37 cellular contexts compared by ENCODE assay signal in the genomic region with DNA sequence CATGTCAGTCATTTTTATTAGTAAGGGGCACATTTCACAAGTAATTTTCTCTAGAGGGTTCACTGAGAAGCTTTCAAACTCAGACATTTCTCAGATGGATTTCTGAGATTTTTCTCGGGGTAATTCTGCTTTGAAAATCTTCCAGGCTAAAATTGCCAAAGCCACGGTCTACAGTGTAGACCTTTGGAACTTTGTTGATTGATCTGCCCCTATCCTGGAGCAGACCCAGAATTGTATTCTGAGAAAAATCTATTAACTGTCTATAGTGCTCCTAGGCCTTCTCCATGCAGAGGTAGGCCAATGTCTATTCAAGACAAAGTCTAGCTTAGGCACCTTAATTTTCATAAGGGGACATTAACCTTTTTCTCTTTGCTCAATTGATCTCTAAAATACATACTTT.
"Had no signal": no experiment of that assay in that cellular context is flagged by ENCODE, and none has a peak within 500 bp of the region (broad histone marks: within the 10 kb centered on the region; RNA-seq: fewer than 3 reads in every experiment).

No MANE protein-coding gene starts in this region.

- H3K4me1 ChIP-seq: adrenal gland, body of pancreas, breast epithelium had no signal

- H3K27me3 Mint-ChIP-seq: activated B cell treated with CpG ODN at 0.5 μM for 24 hours; activated CD4-positive, alpha-beta memory T cell treated with anti-CD3 and anti-CD28 coated beads for 36 hours; activated CD8-positive, alpha-beta T cell treated with anti-CD3 and anti-CD28 coated beads for 36 hours; activated T-helper 17 cell treated with anti-CD3 and anti-CD28 coated beads, Interleukin-2, amount 50 U/mL, for 72 hours had no signal

- H3K27ac ChIP-seq: adrenal gland, body of pancreas, brain microvascular endothelial cell, breast epithelium, VCaP had no signal

- DNase-seq: activated B cell treated with CpG ODN at 0.5 μM for 24 hours; activated CD4-positive, alpha-beta memory T cell treated with anti-CD3 and anti-CD28 coated beads for 36 hours; activated CD4-positive, alpha-beta T cell treated with anti-CD3 and anti-CD28 coated beads for 4 hours; activated CD4-positive, alpha-beta T cell treated with anti-CD3 and anti-CD28 coated beads, Interleukin-2, amount 50 U/mL, for 1 hour; activated CD4-positive, alpha-beta T cell treated with anti-CD3 and anti-CD28 coated beads, Interleukin-2, amount 50 U/mL, for 4 hours; activated CD4-positive, CD25-positive, alpha-beta regulatory T cell treated with anti-CD3 and anti-CD28 coated beads, Interleukin-2, amount 50 U/mL, for 72 hours; activated CD8-positive, alpha-beta memory T cell treated with anti-CD3 and anti-CD28 coated beads, Interleukin-2, amount 50 U/mL, for 4 hours; activated CD8-positive, alpha-beta T cell treated with anti-CD3 and anti-CD28 coated beads for 36 hours; activated effector memory CD4-positive, alpha-beta T cell treated with anti-CD3 and anti-CD28 coated beads, Interleukin-2, amount 50 U/mL, for 16 hours; activated gamma-delta T cell treated with Interleukin-2 at 50 U/mL for 16 hours; activated naive CD4-positive, alpha-beta T cell; activated naive CD4-positive, alpha-beta T cell treated with anti-CD3 and anti-CD28 coated beads for 36 hours; activated naive CD4-positive, alpha-beta T cell treated with anti-CD3 and anti-CD28 coated beads, Interleukin-2, amount 50 U/mL, for 16 hours; activated naive CD8-positive, alpha-beta T cell treated with anti-CD3 and anti-CD28 coated beads for 36 hours; activated T-cell treated with anti-CD3 and anti-CD28 coated beads for 4 hours; activated T-cell treated with anti-CD3 and anti-CD28 coated beads, Interleukin-2, amount 50 U/mL, for 1 hour; activated T-cell treated with anti-CD3 and anti-CD28 coated beads, Interleukin-2, amount 50 U/mL, for 4 hours; activated T-cell treated with anti-CD3 and anti-CD28 coated beads, Interleukin-2, amount 50 U/mL, for 72 hours; adrenal gland; amniotic stem cell; aorta; body of pancreas; brain microvascular endothelial cell; central memory CD4-positive, alpha-beta T cell; T-helper 1 cell; T-helper 2 cell; T-helper 9 cell had no signal

- ATAC-seq: activated CD8-positive, alpha-beta T cell treated with anti-CD3 and anti-CD28 coated beads for 36 hours; activated naive CD4-positive, alpha-beta T cell treated with anti-CD3 and anti-CD28 coated beads, Interleukin-2, amount 50 U/mL, for 72 hours; activated T-cell treated with anti-CD3 and anti-CD28 coated beads, Interleukin-2, amount 50 U/mL, for 4 hours; activated T-cell treated with anti-CD3 and anti-CD28 coated beads, Interleukin-2, amount 50 U/mL, for 72 hours; activated T-helper 17 cell treated with anti-CD3 and anti-CD28 coated beads, Interleukin-2, amount 50 U/mL, for 72 hours; body of pancreas had no signal

- H3K36me3 ChIP-seq: adrenal gland, brain microvascular endothelial cell, breast epithelium had no signal

- H3K9me3 Mint-ChIP-seq: activated B cell treated with CpG ODN at 0.5 μM for 24 hours; activated CD4-positive, alpha-beta memory T cell treated with anti-CD3 and anti-CD28 coated beads for 36 hours; activated CD4-positive, alpha-beta T cell treated with anti-CD3 and anti-CD28 coated beads, Interleukin-2, amount 10 ng/mL, durations not matched to agents 24 days and 14 days; activated CD8-positive, alpha-beta T cell treated with anti-CD3 and anti-CD28 coated beads for 36 hours; activated naive CD4-positive, alpha-beta T cell treated with anti-CD3 and anti-CD28 coated beads for 36 hours; activated naive CD4-positive, alpha-beta T cell treated with anti-CD3 and anti-CD28 coated beads, Interleukin-2, amount 50 U/mL, for 72 hours; activated naive CD8-positive, alpha-beta T cell treated with anti-CD3 and anti-CD28 coated beads for 36 hours; activated T-cell treated with anti-CD3 and anti-CD28 coated beads, Interleukin-2, amount 50 U/mL, for 4 hours; activated T-helper 1 cell treated with anti-CD3 and anti-CD28 coated beads, Interleukin-12 subunit alpha, Interleukin-12 subunit beta, Interleukin-2, Interleukin-4 antibody, amounts not matched to agents 30 ng/mL and 10 ng/mL and 1 ng/mL, durations not matched to agents 14 hours and 24 hours and 36 hours; activated T-helper 17 cell treated with anti-CD3 and anti-CD28 coated beads, Interleukin-2, amount 50 U/mL, for 72 hours; T-helper 1 cell treated with Interleukin-12 subunit alpha and Interleukin-12 subunit beta and Interleukin-4 antibody, amounts not matched to agents 30 μg/mL and 1 μg/mL, for 36 hours had no signal

- H3K4me1 Mint-ChIP-seq: activated T-helper 17 cell treated with anti-CD3 and anti-CD28 coated beads, Interleukin-2, amount 50 U/mL, for 72 hours had no signal

- H3K4me3 Mint-ChIP-seq: activated B cell treated with CpG ODN at 0.5 μM for 24 hours; activated CD4-positive, alpha-beta memory T cell treated with anti-CD3 and anti-CD28 coated beads for 36 hours; activated CD4-positive, alpha-beta T cell treated with anti-CD3 and anti-CD28 coated beads, Interleukin-2, amount 10 ng/mL, durations not matched to agents 24 days and 14 days; activated CD8-positive, alpha-beta T cell treated with anti-CD3 and anti-CD28 coated beads for 36 hours; activated naive CD4-positive, alpha-beta T cell treated with anti-CD3 and anti-CD28 coated beads for 36 hours; activated naive CD8-positive, alpha-beta T cell treated with anti-CD3 and anti-CD28 coated beads for 36 hours; activated T-cell treated with anti-CD3 and anti-CD28 coated beads, Interleukin-2, amount 50 U/mL, for 4 hours; activated T-cell treated with anti-CD3 and anti-CD28 coated beads, Interleukin-2, amount 50 U/mL, for 72 hours; activated T-helper 1 cell treated with anti-CD3 and anti-CD28 coated beads, Interleukin-12 subunit alpha, Interleukin-12 subunit beta, Interleukin-2, Interleukin-4 antibody, amounts not matched to agents 30 ng/mL and 10 ng/mL and 1 ng/mL, durations not matched to agents 14 hours and 24 hours and 36 hours; activated T-helper 17 cell treated with anti-CD3 and anti-CD28 coated beads, Interleukin-2, amount 50 U/mL, for 72 hours; T-helper 1 cell treated with Interleukin-12 subunit alpha and Interleukin-12 subunit beta and Interleukin-4 antibody, amounts not matched to agents 30 μg/mL and 1 μg/mL, for 36 hours; T-helper 2 cell treated with Interferon-gamma antibody and Interleukin-4, amounts not matched to agents 5 μg/mL and 100 μg/mL, for 36 hours had no signal

- H3K4me3 ChIP-seq: adrenal gland, body of pancreas, breast epithelium had no signal

- H3K27me3 ChIP-seq: adrenal gland, body of pancreas, brain microvascular endothelial cell, breast epithelium had no signal

- H3K9me3 ChIP-seq: body of pancreas, breast epithelium had no signal

- FAIRE-seq: astrocyte, TTC549 had no signal

- H3K36me3 Mint-ChIP-seq: activated CD4-positive, alpha-beta memory T cell treated with anti-CD3 and anti-CD28 coated beads for 36 hours; activated naive CD4-positive, alpha-beta T cell treated with anti-CD3 and anti-CD28 coated beads, Interleukin-2, amount 50 U/mL, for 72 hours had no signal

- H3K27ac Mint-ChIP-seq: activated B cell treated with CpG ODN at 0.5 μM for 24 hours; activated CD4-positive, alpha-beta memory T cell treated with anti-CD3 and anti-CD28 coated beads for 36 hours; activated CD4-positive, alpha-beta T cell treated with anti-CD3 and anti-CD28 coated beads, Interleukin-2, amount 10 ng/mL, durations not matched to agents 24 days and 14 days; activated CD8-positive, alpha-beta T cell treated with anti-CD3 and anti-CD28 coated beads for 36 hours; activated naive CD4-positive, alpha-beta T cell treated with anti-CD3 and anti-CD28 coated beads for 36 hours; activated naive CD4-positive, alpha-beta T cell treated with anti-CD3 and anti-CD28 coated beads, Interleukin-2, amount 50 U/mL, for 72 hours; activated naive CD8-positive, alpha-beta T cell treated with anti-CD3 and anti-CD28 coated beads for 36 hours; activated T-cell treated with anti-CD3 and anti-CD28 coated beads, Interleukin-2, amount 50 U/mL, for 72 hours; activated T-helper 1 cell treated with anti-CD3 and anti-CD28 coated beads, Interleukin-12 subunit alpha, Interleukin-12 subunit beta, Interleukin-2, Interleukin-4 antibody, amounts not matched to agents 30 ng/mL and 10 ng/mL and 1 ng/mL, durations not matched to agents 14 hours and 24 hours and 36 hours; activated T-helper 17 cell treated with anti-CD3 and anti-CD28 coated beads, Interleukin-2, amount 50 U/mL, for 72 hours; T-helper 1 cell treated with Interleukin-12 subunit alpha and Interleukin-12 subunit beta and Interleukin-4 antibody, amounts not matched to agents 30 μg/mL and 1 μg/mL, for 36 hours; T-helper 2 cell treated with Interferon-gamma antibody and Interleukin-4, amounts not matched to agents 5 μg/mL and 100 μg/mL, for 36 hours had no signal
